In the genomic region with DNA sequence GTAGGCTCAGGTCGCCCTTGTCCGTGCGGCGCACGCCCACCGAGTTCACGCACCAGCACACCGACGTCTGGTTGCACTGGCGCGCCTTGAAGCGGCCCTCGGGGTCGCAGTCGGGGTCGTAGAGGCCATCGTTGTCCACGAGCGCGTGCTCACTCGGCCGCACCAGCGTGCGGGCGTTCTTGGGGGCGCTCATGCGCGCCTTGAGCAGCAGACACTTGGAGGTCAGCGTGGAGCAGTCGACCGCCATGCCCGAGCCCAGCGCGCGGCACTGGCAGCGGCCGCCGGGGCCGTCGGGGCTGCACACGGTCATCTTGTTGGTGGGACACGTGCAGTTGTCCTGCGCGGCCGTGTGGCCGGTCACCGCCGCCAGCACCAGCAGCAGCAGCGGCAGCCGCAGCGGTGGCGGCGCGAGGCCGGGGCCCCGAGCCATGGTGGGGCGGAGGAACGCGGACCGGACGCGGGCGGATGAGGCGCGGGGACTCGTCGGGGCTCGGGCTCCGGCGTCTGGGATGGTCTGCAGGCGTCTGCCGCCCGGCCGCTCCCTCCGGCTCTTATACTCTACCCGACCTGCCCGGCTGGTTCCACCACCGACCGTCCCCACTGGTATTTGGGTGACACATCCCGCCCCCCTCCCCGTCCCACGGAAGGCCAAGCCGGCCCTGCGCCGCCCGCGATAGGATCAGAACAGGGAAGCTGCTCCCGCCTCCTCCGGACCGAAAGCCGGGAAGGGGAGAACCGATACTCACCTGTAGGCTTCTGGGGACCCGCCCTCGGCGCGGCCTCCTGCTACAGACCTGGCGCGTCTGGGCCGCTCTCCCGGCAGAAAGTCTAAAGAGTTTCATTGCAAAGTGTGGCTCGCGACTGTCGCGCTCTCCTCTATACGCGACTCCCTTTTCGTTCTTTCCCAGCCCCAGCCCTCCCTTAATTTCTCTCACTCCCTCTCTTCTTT, we compare ENCODE assay signal across 8 cellular contexts. TPM values are rescaled to one million over a fixed set of nuclear protein-coding genes. Genes with fewer than 3 reads are reported as not detected.
DNase-seq lines count a peak whose midpoint lies in the region; ATAC-seq and TF ChIP-seq lines count a peak whose summit lies in the region.

A gene with protein sequence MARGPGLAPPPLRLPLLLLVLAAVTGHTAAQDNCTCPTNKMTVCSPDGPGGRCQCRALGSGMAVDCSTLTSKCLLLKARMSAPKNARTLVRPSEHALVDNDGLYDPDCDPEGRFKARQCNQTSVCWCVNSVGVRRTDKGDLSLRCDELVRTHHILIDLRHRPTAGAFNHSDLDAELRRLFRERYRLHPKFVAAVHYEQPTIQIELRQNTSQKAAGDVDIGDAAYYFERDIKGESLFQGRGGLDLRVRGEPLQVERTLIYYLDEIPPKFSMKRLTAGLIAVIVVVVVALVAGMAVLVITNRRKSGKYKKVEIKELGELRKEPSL (minus strand): TSS at position 526 of the 949 bp plus-strand sequence. CDS start 96 bp downstream, at position 430.

- H3K9me3 Mint-ChIP-seq in endothelial cell (ENCODE audit: unreplicated experiment), result no peaks in the 10 kb centered on the region

- no peaks in the 10 kb centered on the region for H3K9me3 ChIP-seq in muscle layer of duodenum (ENCODE audit: control insufficient read depth in 1 of 2, low read length in 2 of 2)

- peaks cover 8% of the 10 kb centered on the region for H3K4me1 Mint-ChIP-seq in endothelial cell (ENCODE audit: unreplicated experiment)

- DNase-seq in NCI-H69 (lab: John Stamatoyannopoulos, UW), result peak; percentile 49
- peak; percentile 33 for DNase-seq in endothelial cell (ENCODE audit: low spot score)
- no peak for DNase-seq in HK-2 (ENCODE audit: unreplicated experiment)
- no peak for DNase-seq in SIG-M5 treated with dmso at 0.1 percent for 504 hours (lab: John Stamatoyannopoulos, UW; ENCODE audit: unreplicated experiment)

- H3K27ac ChIP-seq in ACC112 (ENCODE audit: low read depth, low read length) (no peak within 1 kb of the TSS), muscle layer of duodenum (ENCODE audit: low read length) (no peak within 1 kb of the TSS)

- peak within 1 kb of the TSS; percentile 66 for H2AFZ ChIP-seq in ACC112 (ENCODE audit: low read length, unreplicated experiment)

- peaks cover 16% of the 10 kb centered on the region for H3K27me3 Mint-ChIP-seq in endothelial cell (ENCODE audit: unreplicated experiment)

- H3K4me3 ChIP-seq in ACC112 (ENCODE audit: low read depth, low read length) (peak within 1 kb of the TSS; percentile 81), muscle layer of duodenum (ENCODE audit: low read depth in 1 of 2, low read length in 2 of 2) (peak within 1 kb of the TSS; percentile 27 to 64)

- no peaks in the 10 kb centered on the region for H3K36me3 Mint-ChIP-seq in endothelial cell (ENCODE audit: low read depth, unreplicated experiment)

- H3K27me3 ChIP-seq in ACC112 (ENCODE audit: insufficient read depth, low read length) (peaks cover 50% of the 10 kb centered on the region), muscle layer of duodenum (ENCODE audit: low read depth, low read length) (peaks cover 11% of the 10 kb centered on the region)

- H3K4me1 ChIP-seq in ACC112 (ENCODE audit: control insufficient read depth, insufficient read depth, low read length, unreplicated experiment), result no peaks in the 10 kb centered on the region
- peaks cover 0 to 13% of the 10 kb centered on the region in 2 donors for H3K4me1 ChIP-seq in muscle layer of duodenum (ENCODE audit: control insufficient read depth in 1 of 2, insufficient read depth in 2 of 2, low read length in 2 of 2)

- ATAC-seq in GM21381 (IDR thresholded peaks at IDR 0.05; ENCODE audit: unreplicated experiment) (no peak), GM21723 (IDR thresholded peaks at IDR 0.05; ENCODE audit: unreplicated experiment) (no peak)

- no peak for TF ChIP-seq CTCF in endothelial cell (IDR thresholded peaks at IDR 0.05; ENCODE audit: unreplicated experiment)

- peak within 1 kb of the TSS; percentile 27 for H3K4me3 Mint-ChIP-seq in endothelial cell (ENCODE audit: unreplicated experiment)

- H3K27ac Mint-ChIP-seq in endothelial cell (ENCODE audit: unreplicated experiment), result no peak within 1 kb of the TSS

- H3K36me3 ChIP-seq in ACC112 (ENCODE audit: insufficient read depth, low read length), result no peaks in the 10 kb centered on the region
- no peaks in the 10 kb centered on the region for H3K36me3 ChIP-seq in muscle layer of duodenum (ENCODE audit: control insufficient read depth in 1 of 2, insufficient read depth in 2 of 2, low read length in 2 of 2)

- H3K79me2 ChIP-seq in ACC112 (ENCODE audit: control insufficient read depth, insufficient read depth, low read length, unreplicated experiment), result no peaks in the 10 kb centered on the region

RNA-seq across cellular contexts. Expression of the gene that starts here (rescaled TPM):
- total RNA-seq in endothelial cell (ENCODE audit: unreplicated experiment), result 0.10 TPM

Comparison
In these comparisons a context has a peak if more than half of its experiments do, and no peak if none do; other contexts are left out.
1. Peak in DNase-seq in endothelial cell; RNA of the gene not detected or under 1 TPM.